20 cellular contexts compared by ENCODE assay signal in genomic region chr2:200278694-200279316, GRCh38. TPM values are rescaled to one million over a fixed set of nuclear protein-coding genes. Genes with fewer than 3 reads are reported as not detected.
DNase-seq lines count a peak whose midpoint lies in the region; ATAC-seq, FAIRE-seq and TF ChIP-seq lines count a peak whose summit lies in the region.
"Had no signal": no experiment of that assay in that cellular context is flagged by ENCODE, and none has a peak within 500 bp of the region (broad histone marks: within the 10 kb centered on the region; RNA-seq: fewer than 3 reads in every experiment).

No MANE protein-coding gene starts in this region.

- H3K4ac ChIP-seq in IMR-90 (ENCODE audit: low read depth, low read length): no peak overlapping the region

- 69% methylated on average over 4 of the region's 6 CpGs; no CpG with 5 or more reads in 1 of the 2 experiments for WGBS in IMR-90 (ENCODE audit: extremely low coverage in 2 of 2, insufficient read length in 1 of 2), 2 experiments

- no peak for ATAC-seq in IMR-90 (ENCODE audit: low read depth)
- no peak for ATAC-seq in HG02571 (IDR thresholded peaks at IDR 0.05; ENCODE audit: unreplicated experiment)
- no peak for ATAC-seq in mucosa of descending colon
- ATAC-seq: K562 had no signal

- no peak for TF ChIP-seq CTCF in IMR-90 (conservative IDR thresholded peaks at IDR 0.05; ENCODE audit: low read depth, low read length)
- TF ChIP-seq CTCF in keratinocyte (optimal IDR thresholded peaks at IDR 0.05 in 1 of 3, IDR thresholded peaks at IDR 0.05 in 1 of 3, conservative IDR thresholded peaks at IDR 0.05 in 1 of 3; ENCODE audit: extremely low read depth in 1 of 3, insufficient read depth in 2 of 3, low read length in 3 of 3): no peak
- TF ChIP-seq CTCF in mucosa of descending colon (IDR thresholded peaks at IDR 0.05): no peak

- TF ChIP-seq POLR2A in IMR-90 (IDR thresholded peaks at IDR 0.05; ENCODE audit: low read depth, low read length): no peak

- H3K79me2 ChIP-seq in ACC112 (ENCODE audit: control insufficient read depth, insufficient read depth, low read length, unreplicated experiment) (no peaks in the 10 kb centered on the region), keratinocyte (ENCODE audit: control insufficient read depth, insufficient read depth, low read length) (no peaks in the 10 kb centered on the region), Karpas-422 (ENCODE audit: low read length) (no peaks in the 10 kb centered on the region)

- FAIRE-seq in keratinocyte (lab: Jason Lieb, UNC): peak; percentile 98
- FAIRE-seq: K562 had no signal

- no peak overlapping the region for H2BK15ac ChIP-seq in IMR-90 (ENCODE audit: low read depth, low read length)

- H3K9ac ChIP-seq in IMR-90 (ENCODE audit: low read depth, low read length): no peak overlapping the region
- H3K9ac ChIP-seq in endocrine pancreas (ENCODE audit: control insufficient read depth, insufficient read depth, low read length): no peak overlapping the region
- H3K9ac ChIP-seq in keratinocyte (ENCODE audit: control insufficient read depth, extremely low read depth, insufficient read depth, low read length): peak overlapping the region; percentile 34
- no peak overlapping the region for H3K9ac ChIP-seq in Karpas-422 (ENCODE audit: low read length)

- H2AK9ac ChIP-seq in IMR-90 (replicated peaks; ENCODE audit: low read depth, low read length, poor library complexity): no peak overlapping the region

- no peak overlapping the region for H4K91ac ChIP-seq in IMR-90 (ENCODE audit: insufficient read depth, low read depth, low read length)

- CTCF ChIA-PET in IMR-90 (lab: Yijun Ruan, JAX): interaction anchor here (1.1 kb wide), 1 partner anchor 9 kb away, joined by 3 read pairs; no protein-coding TSS in a partner anchor

- dilution Hi-C loops in IMR-90 (cut with HindIII; ENCODE audit: low sequenced_read_pairs, unreplicated experiment) (no loop called here), keratinocyte (cut with MboI; ENCODE audit: extremely low pct_ligation_motif_present, low sequenced_read_pairs) (no loop called here)

- BruUV-seq in IMR-90 (replicated peaks; lab: Mats Ljungman, UMichigan): no TSS peak

- H4K20me1 ChIP-seq in IMR-90 (ENCODE audit: insufficient read depth, low read length) (no peaks in the 10 kb centered on the region), keratinocyte (ENCODE audit: control insufficient read depth, extremely low read depth, insufficient read depth, low read length) (no peaks in the 10 kb centered on the region), Karpas-422 (ENCODE audit: insufficient read depth, low read depth, low read length) (no peaks in the 10 kb centered on the region)

- H3K9me1 ChIP-seq in IMR-90 (ENCODE audit: insufficient read depth, low read length) (no peaks in the 10 kb centered on the region), keratinocyte (ENCODE audit: control insufficient read depth, extremely low read depth, insufficient read depth, low read length) (no peaks in the 10 kb centered on the region)

- DNase-seq in IMR-90 (no peak), keratinocyte (ENCODE audit: low read depth, low spot score) (peak; percentile 94), Karpas-422 (no peak), mucosa of descending colon (no peak), HCEC 1CT (no peak)
- DNase-seq: CD4-positive, alpha-beta T cell; DMS153; GDM1; H9; NCI-H1105 treated with DMSO at 0.1 percent for 48 hours; NCI-H1694; NCI-H2081 treated with DMSO at 0.1 percent for 48 hours; NCI-H446 treated with DMSO at 0.1 percent for 48 hours; NK-92 treated with Interleukin-12 subunit alpha and Interleukin-12 subunit beta, amount 100 ng/mL, for 24 hours; Peyer's patch; Right ventricle myocardium superior had no signal

- no peak overlapping the region for H3K56ac ChIP-seq in IMR-90 (ENCODE audit: extremely low read depth, insufficient read depth, low read length)

- POLR2A ChIA-PET in IMR-90 (lab: Charles Lee; ENCODE audit: unreplicated experiment): no interaction called here

- H3K4me1 ChIP-seq in ACC112 (ENCODE audit: control insufficient read depth, insufficient read depth, low read length, unreplicated experiment): peaks cover 10% of the 10 kb centered on the region
- no peaks in the 10 kb centered on the region; the same call in 1 of the 2 replicates for H3K4me1 ChIP-seq in IMR-90 (ENCODE audit: control insufficient read depth, insufficient read depth, low read length)
- peaks cover 4% of the 10 kb centered on the region for H3K4me1 ChIP-seq in endocrine pancreas (ENCODE audit: control insufficient read depth, insufficient read depth, low read length)
- peaks cover 24% of the 10 kb centered on the region for H3K4me1 ChIP-seq in keratinocyte (ENCODE audit: control insufficient read depth, extremely low read depth, insufficient read depth, low read length)
- no peaks in the 10 kb centered on the region for H3K4me1 ChIP-seq in Karpas-422 (ENCODE audit: low read length)
- H3K4me1 ChIP-seq in mucosa of descending colon (ENCODE audit: low read depth): no peaks in the 10 kb centered on the region
- H3K4me1 ChIP-seq: Peyer's patch had no signal

- peak overlapping the region; percentile 63; the same call in 1 of the 2 replicates for H4K5ac ChIP-seq in IMR-90 (ENCODE audit: low read depth, low read length)

- no peak overlapping the region; a peak in 1 of 4 replicates for H4K8ac ChIP-seq in IMR-90 (ENCODE audit: low read depth in 2 of 2, low read length in 2 of 2)

- H3K36me3 ChIP-seq in ACC112 (ENCODE audit: insufficient read depth, low read length) (no peaks in the 10 kb centered on the region), IMR-90 (ENCODE audit: control insufficient read depth, insufficient read depth, low read length) (no peaks in the 10 kb centered on the region), endocrine pancreas (ENCODE audit: control insufficient read depth, insufficient read depth, low read length) (no peaks in the 10 kb centered on the region), keratinocyte (ENCODE audit: control insufficient read depth in 2 of 2, extremely low read depth in 1 of 2, insufficient read depth in 2 of 2, low read length in 2 of 2) (no peaks in the 10 kb centered on the region), Karpas-422 (ENCODE audit: insufficient read depth, low read length) (no peaks in the 10 kb centered on the region), mucosa of descending colon (ENCODE audit: low read depth) (no peaks in the 10 kb centered on the region)
- H3K36me3 ChIP-seq: Peyer's patch had no signal

- no peak for TF ChIP-seq RAD21 in IMR-90 (IDR thresholded peaks at IDR 0.05; ENCODE audit: low read length)

- no peaks in the 10 kb centered on the region for H3K9me2 ChIP-seq in Karpas-422 (replicated peaks; ENCODE audit: insufficient read depth, low read length)

- no peaks in the 10 kb centered on the region for H3K27me3 ChIP-seq in ACC112 (ENCODE audit: insufficient read depth, low read length)
- H3K27me3 ChIP-seq in IMR-90 (ENCODE audit: control insufficient read depth, insufficient read depth, low read length): no peaks in the 10 kb centered on the region
- no peaks in the 10 kb centered on the region for H3K27me3 ChIP-seq in endocrine pancreas (ENCODE audit: control insufficient read depth, insufficient read depth, low read length)
- H3K27me3 ChIP-seq in keratinocyte (ENCODE audit: control insufficient read depth, extremely low read depth, insufficient read depth, low read length): no peaks in the 10 kb centered on the region
- H3K27me3 ChIP-seq in Karpas-422 (ENCODE audit: low read length): no peaks in the 10 kb centered on the region
- H3K27me3 ChIP-seq: Peyer's patch had no signal

- H3K27ac ChIP-seq in ACC112 (ENCODE audit: low read depth, low read length) (no peak overlapping the region), IMR-90 (ENCODE audit: insufficient read depth, low read length) (no peak overlapping the region), keratinocyte (ENCODE audit: control insufficient read depth, insufficient read depth, low read length) (peak overlapping the region; percentile 52), Karpas-422 (ENCODE audit: low read length) (no peak overlapping the region)
- H3K27ac ChIP-seq: Peyer's patch had no signal

- H2BK20ac ChIP-seq in IMR-90 (ENCODE audit: low read depth, low read length): no peak overlapping the region

- intact Hi-C loops in IMR-90 (cut with micrococcal nuclease) (no loop called here), mucosa of descending colon (cut with DNase I, micrococcal nuclease) (no loop called here)

- H3K79me1 ChIP-seq in IMR-90 (ENCODE audit: low read depth in 1 of 2, low read length in 2 of 2): no peaks in the 10 kb centered on the region

- no peak overlapping the region for H3K23ac ChIP-seq in IMR-90 (ENCODE audit: low read depth, low read length)

- H2AFZ ChIP-seq in ACC112 (ENCODE audit: low read length, unreplicated experiment) (peak overlapping the region; percentile 45), IMR-90 (replicated peaks; ENCODE audit: low read length, poor library complexity) (peak overlapping the region; percentile 37), keratinocyte (ENCODE audit: control insufficient read depth, low read length) (peak overlapping the region; percentile 66), Karpas-422 (ENCODE audit: low read length) (no peak overlapping the region)

- peak overlapping the region; percentile 68; the same call in 1 of the 2 replicates for H3K18ac ChIP-seq in IMR-90 (ENCODE audit: low read depth, low read length)

- no peak overlapping the region for H2BK5ac ChIP-seq in IMR-90 (ENCODE audit: low read depth, low read length, poor library complexity, severe bottlenecking)

- H2AK5ac ChIP-seq in IMR-90 (ENCODE audit: low read depth, low read length): 0 out of 2 replicates have a peak overlapping the region, but pooled peaks have one; percentile 8

- H3K4me3 ChIP-seq in ACC112 (ENCODE audit: low read depth, low read length) (no peak overlapping the region), IMR-90 (ENCODE audit: insufficient read depth, low read depth, low read length) (no peak overlapping the region), endocrine pancreas (ENCODE audit: control insufficient read depth, insufficient read depth, low read length) (peak overlapping the region; percentile 34), keratinocyte (ENCODE audit: control insufficient read depth in 2 of 3, extremely low read depth in 1 of 3, insufficient read depth in 2 of 3, low read depth in 1 of 3, low read length in 3 of 3) (peak overlapping the region in 2 of 3 experiments; percentile 3 to 37), Karpas-422 (ENCODE audit: low read length) (no peak overlapping the region), mucosa of descending colon (no peak overlapping the region)
- H3K4me3 ChIP-seq: K562, Peyer's patch had no signal

- 0 out of 2 replicates have a peak overlapping the region, but pooled peaks have one; percentile 29 for H2BK120ac ChIP-seq in IMR-90 (ENCODE audit: low read depth, low read length)

- in situ Hi-C loops in IMR-90 (cut with MboI; ENCODE audit: low sequenced_read_pairs): no loop called here

- H3K4me2 ChIP-seq in IMR-90 (ENCODE audit: low read depth, low read length) (peak overlapping the region; percentile 75; the same call in 1 of the 2 replicates), keratinocyte (ENCODE audit: control insufficient read depth, extremely low read depth, insufficient read depth, low read depth, low read length) (peak overlapping the region; percentile 51), Karpas-422 (ENCODE audit: low read depth, low read length, poor library complexity, severe bottlenecking) (no peak overlapping the region)

- no peak overlapping the region for H3K14ac ChIP-seq in IMR-90 (replicated peaks; ENCODE audit: low read depth, low read length)

- H3K9me3 ChIP-seq in IMR-90 (ENCODE audit: control insufficient read depth, insufficient read depth, low read length) (no peaks in the 10 kb centered on the region), endocrine pancreas (ENCODE audit: control insufficient read depth, low read length) (no peaks in the 10 kb centered on the region), keratinocyte (ENCODE audit: control insufficient read depth, low read depth, low read length) (no peaks in the 10 kb centered on the region), Karpas-422 (ENCODE audit: low read length) (no peaks in the 10 kb centered on the region), mucosa of descending colon (no peaks in the 10 kb centered on the region)
- H3K9me3 ChIP-seq: Peyer's patch had no signal

RNA-seq across cellular contexts. Expression of gene SPATS2L, which starts 27.7 kb away (rescaled TPM):
- total RNA-seq in IMR-90 (2012; rRNA removed) (118 and 145 TPM in 2 replicates), mucosa of descending colon (100 to 1,000 TPM; 160 to 238 (median 232) TPM)
- polyA plus RNA-seq in IMR-90 (2012; rRNA removed) (155 and 175 TPM in 2 replicates), keratinocyte (80.2 to 125 TPM (median 95.3 TPM) in 3 replicates)
- polyA plus RNA-seq in IMR-90 (2012; cell fraction: cytosol; rRNA removed): 85.4 and 86.8 TPM in 2 replicates
- polyA plus RNA-seq in IMR-90 (2012; cell fraction: nucleus; rRNA removed; ENCODE audit: low replicate concordance): 65.5 and 124 TPM in 2 replicates
- polyA plus RNA-seq in keratinocyte (2011; ENCODE audit: low read depth): 164 TPM
- polyA plus RNA-seq in keratinocyte (2011; cell fraction: cytosol; rRNA removed): 91.4 and 123 TPM in 2 replicates
- 58.8 and 65.8 TPM in 2 replicates for polyA plus RNA-seq in keratinocyte (2011; cell fraction: nucleus; rRNA removed)
- 66.1 and 86.1 TPM in 2 replicates for polyA plus RNA-seq in keratinocyte (2012; ENCODE audit: low replicate concordance)
- 28.6 to 83.5 TPM (median 82.7 TPM) in 3 replicates for polyA minus RNA-seq in keratinocyte
- polyA minus RNA-seq in keratinocyte (2011; cell fraction: cytosol; rRNA and poly(A)+ RNA removed): 77.3 TPM
- 34.2 and 61.2 TPM in 2 replicates for polyA minus RNA-seq in keratinocyte (2011; cell fraction: nucleus; rRNA and poly(A)+ RNA removed)
- not detected in 2 replicates for total RNA-seq in Karpas-422 (2014; rRNA removed; shearing (Covaris generic); ENCODE audit: low replicate concordance)

Comparison
In these comparisons a context has a peak if more than half of its experiments do, and no peak if none do; other contexts are left out.
1. H3K4me3 ChIP-seq: peak in endocrine pancreas (single experiment) and keratinocyte (2 of 3); none in ACC112 (single experiment), IMR-90 (single experiment), Karpas-422 (single experiment) and mucosa of descending colon (single experiment).
2. RNA of gene SPATS2L, which starts 27.7 kb away (total RNA-seq): 160 to 238 TPM in mucosa of descending colon and 118 to 145 TPM in IMR-90; not detected in Karpas-422; every median in the first group is over 100 times any median in the second.